1 cellular context compared by ENCODE assay signal in the genomic region with DNA sequence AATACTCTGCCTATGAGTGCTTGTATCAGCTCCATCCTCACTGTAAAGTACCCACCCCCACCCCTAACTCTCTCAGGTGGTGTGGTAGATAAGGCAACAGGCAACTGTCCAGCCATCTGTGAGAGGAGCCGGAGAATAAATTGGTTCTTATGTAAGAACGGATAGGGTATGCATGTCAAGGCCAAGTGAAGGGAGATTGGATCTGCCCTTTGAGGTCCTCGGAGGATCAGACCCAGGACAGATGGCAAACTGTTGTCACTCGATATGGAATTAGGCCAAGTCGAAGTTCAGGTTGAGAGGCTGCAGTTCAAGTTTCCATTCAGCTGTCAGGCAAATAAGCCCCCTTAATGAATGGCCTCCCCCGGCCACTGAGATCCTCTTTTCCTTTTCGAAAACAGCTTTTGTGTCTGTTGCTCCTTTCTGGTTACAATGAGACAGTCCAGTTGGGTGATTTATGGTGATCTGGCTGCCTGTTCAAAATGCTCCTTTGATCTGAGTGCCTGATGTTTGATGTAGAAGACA.
TF ChIP-seq lines count a peak whose summit lies in the region.

No MANE protein-coding gene starts in this region.

TF ChIP-seq in K562, 482 proteins besides CTCF, POLR2A, EP300 and RAD21 (continued from another document and continues in another):
- TF ChIP-seq, protein P1, sequence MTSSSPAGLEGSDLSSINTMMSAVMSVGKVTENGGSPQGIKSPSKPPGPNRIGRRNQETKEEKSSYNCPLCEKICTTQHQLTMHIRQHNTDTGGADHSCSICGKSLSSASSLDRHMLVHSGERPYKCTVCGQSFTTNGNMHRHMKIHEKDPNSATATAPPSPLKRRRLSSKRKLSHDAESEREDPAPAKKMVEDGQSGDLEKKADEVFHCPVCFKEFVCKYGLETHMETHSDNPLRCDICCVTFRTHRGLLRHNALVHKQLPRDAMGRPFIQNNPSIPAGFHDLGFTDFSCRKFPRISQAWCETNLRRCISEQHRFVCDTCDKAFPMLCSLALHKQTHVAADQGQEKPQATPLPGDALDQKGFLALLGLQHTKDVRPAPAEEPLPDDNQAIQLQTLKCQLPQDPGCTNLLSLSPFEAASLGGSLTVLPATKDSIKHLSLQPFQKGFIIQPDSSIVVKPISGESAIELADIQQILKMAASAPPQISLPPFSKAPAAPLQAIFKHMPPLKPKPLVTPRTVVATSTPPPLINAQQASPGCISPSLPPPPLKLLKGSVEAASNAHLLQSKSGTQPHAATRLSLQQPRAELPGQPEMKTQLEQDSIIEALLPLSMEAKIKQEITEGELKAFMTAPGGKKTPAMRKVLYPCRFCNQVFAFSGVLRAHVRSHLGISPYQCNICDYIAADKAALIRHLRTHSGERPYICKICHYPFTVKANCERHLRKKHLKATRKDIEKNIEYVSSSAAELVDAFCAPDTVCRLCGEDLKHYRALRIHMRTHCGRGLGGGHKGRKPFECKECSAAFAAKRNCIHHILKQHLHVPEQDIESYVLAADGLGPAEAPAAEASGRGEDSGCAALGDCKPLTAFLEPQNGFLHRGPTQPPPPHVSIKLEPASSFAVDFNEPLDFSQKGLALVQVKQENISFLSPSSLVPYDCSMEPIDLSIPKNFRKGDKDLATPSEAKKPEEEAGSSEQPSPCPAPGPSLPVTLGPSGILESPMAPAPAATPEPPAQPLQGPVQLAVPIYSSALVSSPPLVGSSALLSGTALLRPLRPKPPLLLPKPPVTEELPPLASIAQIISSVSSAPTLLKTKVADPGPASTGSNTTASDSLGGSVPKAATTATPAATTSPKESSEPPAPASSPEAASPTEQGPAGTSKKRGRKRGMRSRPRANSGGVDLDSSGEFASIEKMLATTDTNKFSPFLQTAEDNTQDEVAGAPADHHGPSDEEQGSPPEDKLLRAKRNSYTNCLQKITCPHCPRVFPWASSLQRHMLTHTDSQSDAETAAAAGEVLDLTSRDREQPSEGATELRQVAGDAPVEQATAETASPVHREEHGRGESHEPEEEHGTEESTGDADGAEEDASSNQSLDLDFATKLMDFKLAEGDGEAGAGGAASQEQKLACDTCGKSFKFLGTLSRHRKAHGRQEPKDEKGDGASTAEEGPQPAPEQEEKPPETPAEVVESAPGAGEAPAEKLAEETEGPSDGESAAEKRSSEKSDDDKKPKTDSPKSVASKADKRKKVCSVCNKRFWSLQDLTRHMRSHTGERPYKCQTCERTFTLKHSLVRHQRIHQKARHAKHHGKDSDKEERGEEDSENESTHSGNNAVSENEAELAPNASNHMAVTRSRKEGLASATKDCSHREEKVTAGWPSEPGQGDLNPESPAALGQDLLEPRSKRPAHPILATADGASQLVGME (CRISPR knock-in tag; IDR thresholded peaks at IDR 0.05) = no peak
- TF ChIP-seq LCOR (CRISPR knock-in tag; IDR thresholded peaks at IDR 0.05) (peak; percentile 84; the same call in 1 of the 2 replicates), CBX5 (IDR thresholded peaks at IDR 0.05; ENCODE audit: borderline replicate concordance, low read depth) (peak; percentile 12; the same call in 1 of the 2 replicates), KAT7 (CRISPR knock-in tag; IDR thresholded peaks at IDR 0.05; ENCODE audit: borderline replicate concordance) (no peak), HNRNPLL (IDR thresholded peaks at IDR 0.05; ENCODE audit: low read depth, low read length, poor library complexity, severe bottlenecking) (no peak), ZNF12 (CRISPR knock-in tag; IDR thresholded peaks at IDR 0.05) (no peak), JUNB (CRISPR knock-in tag; conservative IDR thresholded peaks at IDR 0.05) (no peak), IFI16 (CRISPR knock-in tag; IDR thresholded peaks at IDR 0.05) (no peak), SMARCC2 (IDR thresholded peaks at IDR 0.05; ENCODE audit: low read depth) (peak; percentile 95), ZBTB1 (CRISPR knock-in tag; IDR thresholded peaks at IDR 0.05; ENCODE audit: borderline replicate concordance, low read depth) (no peak), ZNF232 (CRISPR knock-in tag; IDR thresholded peaks at IDR 0.05) (no peak), YBX1 (IDR thresholded peaks at IDR 0.05) (no peak), TCF3 (CRISPR knock-in tag; IDR thresholded peaks at IDR 0.05) (peak; percentile 99), ZNF57 (CRISPR knock-in tag; IDR thresholded peaks at IDR 0.05) (no peak), NFIC (IDR thresholded peaks at IDR 0.05) (peak; percentile 99), HOXB6 (CRISPR knock-in tag; IDR thresholded peaks at IDR 0.05; ENCODE audit: borderline replicate concordance) (no peak), CCNT2 (IDR thresholded peaks at IDR 0.05; ENCODE audit: borderline replicate concordance, extremely low read depth, insufficient read length, low read depth, low read length) (peak; percentile 87), ZNF217 (CRISPR knock-in tag; IDR thresholded peaks at IDR 0.05) (no peak), MXI1 (IDR thresholded peaks at IDR 0.05; ENCODE audit: low read depth, low read length) (no peak; the same call in 1 of the 2 replicates), PML (IDR thresholded peaks at IDR 0.05; ENCODE audit: low read length) (peak; percentile 99), CHD4 (IDR thresholded peaks at IDR 0.05; ENCODE audit: insufficient read depth, insufficient replicate concordance, low read depth, low read length, poor library complexity, severe bottlenecking) (no peak), ZBTB8A (IDR thresholded peaks at IDR 0.05; ENCODE audit: partially characterized antibody) (no peak), MAZ (CRISPR knock-in tag; conservative IDR thresholded peaks at IDR 0.05 in 1 of 2, IDR thresholded peaks at IDR 0.05 in 1 of 2) (peak; percentile 86 to 90), MCM5 (IDR thresholded peaks at IDR 0.05; ENCODE audit: low read depth) (no peak), RAD51 (IDR thresholded peaks at IDR 0.05; ENCODE audit: borderline replicate concordance, low read depth) (peak; percentile 44; the same call in 1 of the 2 replicates)
- TF ChIP-seq, protein P2, sequence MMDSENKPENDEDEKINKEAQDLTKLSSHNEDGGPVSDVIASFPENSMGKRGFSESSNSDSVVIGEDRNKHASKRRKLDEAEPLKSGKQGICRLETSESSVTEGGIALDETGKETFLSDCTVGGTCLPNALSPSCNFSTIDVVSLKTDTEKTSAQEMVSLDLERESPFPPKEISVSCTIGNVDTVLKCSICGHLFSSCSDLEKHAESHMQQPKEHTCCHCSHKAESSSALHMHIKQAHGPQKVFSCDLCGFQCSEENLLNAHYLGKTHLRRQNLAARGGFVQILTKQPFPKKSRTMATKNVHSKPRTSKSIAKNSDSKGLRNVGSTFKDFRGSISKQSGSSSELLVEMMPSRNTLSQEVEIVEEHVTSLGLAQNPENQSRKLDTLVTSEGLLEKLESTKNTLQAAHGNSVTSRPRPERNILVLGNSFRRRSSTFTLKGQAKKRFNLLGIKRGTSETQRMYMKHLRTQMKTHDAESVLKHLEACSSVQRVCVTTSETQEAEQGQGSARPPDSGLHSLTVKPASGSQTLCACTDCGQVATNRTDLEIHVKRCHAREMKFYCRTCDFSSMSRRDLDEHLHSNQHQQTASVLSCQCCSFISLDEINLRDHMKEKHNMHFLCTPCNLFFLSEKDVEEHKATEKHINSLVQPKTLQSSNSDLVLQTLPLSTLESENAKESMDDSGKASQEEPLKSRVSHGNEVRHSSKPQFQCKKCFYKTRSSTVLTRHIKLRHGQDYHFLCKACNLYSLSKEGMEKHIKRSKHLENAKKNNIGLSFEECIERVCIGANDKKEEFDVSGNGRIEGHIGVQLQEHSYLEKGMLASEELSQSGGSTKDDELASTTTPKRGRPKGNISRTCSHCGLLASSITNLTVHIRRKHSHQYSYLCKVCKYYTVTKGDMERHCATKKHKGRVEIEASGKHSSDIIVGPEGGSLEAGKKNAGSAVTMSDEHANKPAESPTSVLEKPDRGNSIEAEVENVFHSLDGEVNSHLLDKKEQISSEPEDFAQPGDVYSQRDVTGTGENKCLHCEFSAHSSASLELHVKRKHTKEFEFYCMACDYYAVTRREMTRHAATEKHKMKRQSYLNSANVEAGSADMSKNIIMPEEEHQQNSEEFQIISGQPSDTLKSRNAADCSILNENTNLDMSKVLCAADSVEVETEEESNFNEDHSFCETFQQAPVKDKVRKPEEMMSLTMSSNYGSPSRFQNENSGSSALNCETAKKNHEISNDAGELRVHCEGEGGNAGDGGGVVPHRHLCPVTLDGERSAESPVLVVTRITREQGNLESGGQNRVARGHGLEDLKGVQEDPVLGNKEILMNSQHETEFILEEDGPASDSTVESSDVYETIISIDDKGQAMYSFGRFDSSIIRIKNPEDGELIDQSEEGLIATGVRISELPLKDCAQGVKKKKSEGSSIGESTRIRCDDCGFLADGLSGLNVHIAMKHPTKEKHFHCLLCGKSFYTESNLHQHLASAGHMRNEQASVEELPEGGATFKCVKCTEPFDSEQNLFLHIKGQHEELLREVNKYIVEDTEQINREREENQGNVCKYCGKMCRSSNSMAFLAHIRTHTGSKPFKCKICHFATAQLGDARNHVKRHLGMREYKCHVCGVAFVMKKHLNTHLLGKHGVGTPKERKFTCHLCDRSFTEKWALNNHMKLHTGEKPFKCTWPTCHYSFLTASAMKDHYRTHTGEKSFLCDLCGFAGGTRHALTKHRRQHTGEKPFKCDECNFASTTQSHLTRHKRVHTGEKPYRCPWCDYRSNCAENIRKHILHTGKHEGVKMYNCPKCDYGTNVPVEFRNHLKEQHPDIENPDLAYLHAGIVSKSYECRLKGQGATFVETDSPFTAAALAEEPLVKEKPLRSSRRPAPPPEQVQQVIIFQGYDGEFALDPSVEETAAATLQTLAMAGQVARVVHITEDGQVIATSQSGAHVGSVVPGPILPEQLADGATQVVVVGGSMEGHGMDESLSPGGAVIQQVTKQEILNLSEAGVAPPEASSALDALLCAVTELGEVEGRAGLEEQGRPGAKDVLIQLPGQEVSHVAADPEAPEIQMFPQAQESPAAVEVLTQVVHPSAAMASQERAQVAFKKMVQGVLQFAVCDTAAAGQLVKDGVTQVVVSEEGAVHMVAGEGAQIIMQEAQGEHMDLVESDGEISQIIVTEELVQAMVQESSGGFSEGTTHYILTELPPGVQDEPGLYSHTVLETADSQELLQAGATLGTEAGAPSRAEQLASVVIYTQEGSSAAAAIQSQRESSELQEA (IDR thresholded peaks at IDR 0.05; ENCODE audit: low read depth) = no peak
- TF ChIP-seq, protein P3, sequence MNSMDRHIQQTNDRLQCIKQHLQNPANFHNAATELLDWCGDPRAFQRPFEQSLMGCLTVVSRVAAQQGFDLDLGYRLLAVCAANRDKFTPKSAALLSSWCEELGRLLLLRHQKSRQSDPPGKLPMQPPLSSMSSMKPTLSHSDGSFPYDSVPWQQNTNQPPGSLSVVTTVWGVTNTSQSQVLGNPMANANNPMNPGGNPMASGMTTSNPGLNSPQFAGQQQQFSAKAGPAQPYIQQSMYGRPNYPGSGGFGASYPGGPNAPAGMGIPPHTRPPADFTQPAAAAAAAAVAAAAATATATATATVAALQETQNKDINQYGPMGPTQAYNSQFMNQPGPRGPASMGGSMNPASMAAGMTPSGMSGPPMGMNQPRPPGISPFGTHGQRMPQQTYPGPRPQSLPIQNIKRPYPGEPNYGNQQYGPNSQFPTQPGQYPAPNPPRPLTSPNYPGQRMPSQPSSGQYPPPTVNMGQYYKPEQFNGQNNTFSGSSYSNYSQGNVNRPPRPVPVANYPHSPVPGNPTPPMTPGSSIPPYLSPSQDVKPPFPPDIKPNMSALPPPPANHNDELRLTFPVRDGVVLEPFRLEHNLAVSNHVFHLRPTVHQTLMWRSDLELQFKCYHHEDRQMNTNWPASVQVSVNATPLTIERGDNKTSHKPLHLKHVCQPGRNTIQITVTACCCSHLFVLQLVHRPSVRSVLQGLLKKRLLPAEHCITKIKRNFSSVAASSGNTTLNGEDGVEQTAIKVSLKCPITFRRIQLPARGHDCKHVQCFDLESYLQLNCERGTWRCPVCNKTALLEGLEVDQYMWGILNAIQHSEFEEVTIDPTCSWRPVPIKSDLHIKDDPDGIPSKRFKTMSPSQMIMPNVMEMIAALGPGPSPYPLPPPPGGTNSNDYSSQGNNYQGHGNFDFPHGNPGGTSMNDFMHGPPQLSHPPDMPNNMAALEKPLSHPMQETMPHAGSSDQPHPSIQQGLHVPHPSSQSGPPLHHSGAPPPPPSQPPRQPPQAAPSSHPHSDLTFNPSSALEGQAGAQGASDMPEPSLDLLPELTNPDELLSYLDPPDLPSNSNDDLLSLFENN (IDR thresholded peaks at IDR 0.05; ENCODE audit: low read depth in 2 of 2, low read length in 2 of 2) = peak in 1 of 2 experiments; percentile 92; a peak in 2 of 4 replicates
- TF ChIP-seq, protein P4, sequence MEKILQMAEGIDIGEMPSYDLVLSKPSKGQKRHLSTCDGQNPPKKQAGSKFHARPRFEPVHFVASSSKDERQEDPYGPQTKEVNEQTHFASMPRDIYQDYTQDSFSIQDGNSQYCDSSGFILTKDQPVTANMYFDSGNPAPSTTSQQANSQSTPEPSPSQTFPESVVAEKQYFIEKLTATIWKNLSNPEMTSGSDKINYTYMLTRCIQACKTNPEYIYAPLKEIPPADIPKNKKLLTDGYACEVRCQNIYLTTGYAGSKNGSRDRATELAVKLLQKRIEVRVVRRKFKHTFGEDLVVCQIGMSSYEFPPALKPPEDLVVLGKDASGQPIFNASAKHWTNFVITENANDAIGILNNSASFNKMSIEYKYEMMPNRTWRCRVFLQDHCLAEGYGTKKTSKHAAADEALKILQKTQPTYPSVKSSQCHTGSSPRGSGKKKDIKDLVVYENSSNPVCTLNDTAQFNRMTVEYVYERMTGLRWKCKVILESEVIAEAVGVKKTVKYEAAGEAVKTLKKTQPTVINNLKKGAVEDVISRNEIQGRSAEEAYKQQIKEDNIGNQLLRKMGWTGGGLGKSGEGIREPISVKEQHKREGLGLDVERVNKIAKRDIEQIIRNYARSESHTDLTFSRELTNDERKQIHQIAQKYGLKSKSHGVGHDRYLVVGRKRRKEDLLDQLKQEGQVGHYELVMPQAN (IDR thresholded peaks at IDR 0.05; ENCODE audit: borderline replicate concordance) = no peak
- TF ChIP-seq, protein P5, sequence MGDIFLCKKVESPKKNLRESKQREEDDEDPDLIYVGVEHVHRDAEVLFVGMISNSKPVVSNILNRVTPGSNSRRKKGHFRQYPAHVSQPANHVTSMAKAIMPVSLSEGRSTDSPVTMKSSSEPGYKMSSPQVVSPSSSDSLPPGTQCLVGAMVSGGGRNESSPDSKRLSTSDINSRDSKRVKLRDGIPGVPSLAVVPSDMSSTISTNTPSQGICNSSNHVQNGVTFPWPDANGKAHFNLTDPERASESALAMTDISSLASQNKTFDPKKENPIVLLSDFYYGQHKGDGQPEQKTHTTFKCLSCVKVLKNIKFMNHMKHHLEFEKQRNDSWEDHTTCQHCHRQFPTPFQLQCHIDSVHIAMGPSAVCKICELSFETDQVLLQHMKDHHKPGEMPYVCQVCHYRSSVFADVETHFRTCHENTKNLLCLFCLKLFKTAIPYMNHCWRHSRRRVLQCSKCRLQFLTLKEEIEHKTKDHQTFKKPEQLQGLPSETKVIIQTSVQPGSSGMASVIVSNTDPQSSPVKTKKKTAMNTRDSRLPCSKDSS (IDR thresholded peaks at IDR 0.05; ENCODE audit: low read depth, partially characterized antibody) = no peak
- TF ChIP-seq, protein P6, sequence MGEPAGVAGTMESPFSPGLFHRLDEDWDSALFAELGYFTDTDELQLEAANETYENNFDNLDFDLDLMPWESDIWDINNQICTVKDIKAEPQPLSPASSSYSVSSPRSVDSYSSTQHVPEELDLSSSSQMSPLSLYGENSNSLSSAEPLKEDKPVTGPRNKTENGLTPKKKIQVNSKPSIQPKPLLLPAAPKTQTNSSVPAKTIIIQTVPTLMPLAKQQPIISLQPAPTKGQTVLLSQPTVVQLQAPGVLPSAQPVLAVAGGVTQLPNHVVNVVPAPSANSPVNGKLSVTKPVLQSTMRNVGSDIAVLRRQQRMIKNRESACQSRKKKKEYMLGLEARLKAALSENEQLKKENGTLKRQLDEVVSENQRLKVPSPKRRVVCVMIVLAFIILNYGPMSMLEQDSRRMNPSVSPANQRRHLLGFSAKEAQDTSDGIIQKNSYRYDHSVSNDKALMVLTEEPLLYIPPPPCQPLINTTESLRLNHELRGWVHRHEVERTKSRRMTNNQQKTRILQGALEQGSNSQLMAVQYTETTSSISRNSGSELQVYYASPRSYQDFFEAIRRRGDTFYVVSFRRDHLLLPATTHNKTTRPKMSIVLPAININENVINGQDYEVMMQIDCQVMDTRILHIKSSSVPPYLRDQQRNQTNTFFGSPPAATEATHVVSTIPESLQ (CRISPR knock-in tag; IDR thresholded peaks at IDR 0.05) = no peak
